Comparison of ENCODE assay signal across 8 cellular contexts in genomic region chr17:63827801-63828221, GRCh38.
DNase-seq lines count a peak whose midpoint lies in the region; ATAC-seq and TF ChIP-seq lines count a peak whose summit lies in the region.

No MANE protein-coding gene starts in this region.

- peak overlapping the region; percentile 90 to 99 (median 97) for H3K27ac ChIP-seq in BLaER1 treated with 17β-estradiol and CSF1 and Interleukin-3, amounts not matched to agents 10 nM and 100 nM
- peak overlapping the region; percentile 89 for H3K27ac ChIP-seq in duodenal mucosa (ENCODE audit: low read depth, low read length)

- H3K27me3 ChIP-seq in BLaER1 treated with 17β-estradiol and CSF1 and Interleukin-3, amounts not matched to agents 10 nM and 100 nM = no peaks in the 10 kb centered on the region
- H3K27me3 ChIP-seq in duodenal mucosa (ENCODE audit: control insufficient read depth in 1 of 2, insufficient read depth in 2 of 2, low read length in 2 of 2) = no peaks in the 10 kb centered on the region

- no peaks in the 10 kb centered on the region for H3K9me3 Mint-ChIP-seq in nephron progenitor cell

- peak overlapping the region; percentile 85 to 97 (median 94) for H3K9ac ChIP-seq in BLaER1 treated with 17β-estradiol and CSF1 and Interleukin-3, amounts not matched to agents 10 nM and 100 nM
- H3K9ac ChIP-seq in duodenal mucosa (ENCODE audit: low read depth in 1 of 2, low read length in 2 of 2) = peak overlapping the region; percentile 76

- TF ChIP-seq POLR2A in NB4 (IDR thresholded peaks at IDR 0.05; ENCODE audit: extremely low read depth, insufficient read length) = no peak

- peaks cover 55% of the 10 kb centered on the region for H3K36me3 Mint-ChIP-seq in nephron progenitor cell (ENCODE audit: low read depth)

- H3K36me3 ChIP-seq in BLaER1 treated with 17β-estradiol and CSF1 and Interleukin-3, amounts not matched to agents 10 nM and 100 nM = peaks cover 71 to 81% (median 77%) of the 10 kb centered on the region in 11 experiments
- H3K36me3 ChIP-seq in duodenal mucosa (ENCODE audit: control insufficient read depth in 1 of 2, insufficient read depth in 2 of 2, low read length in 2 of 2) = peaks cover 62 to 70% of the 10 kb centered on the region in 2 donors

- H4K20me1 ChIP-seq in BLaER1 treated with 17β-estradiol and CSF1 and Interleukin-3, amounts not matched to agents 10 nM and 100 nM = peaks cover 0 to 89% (median 50%) of the 10 kb centered on the region in 11 experiments; a peak in 15 of 22 replicates

- peaks cover 47 to 82% (median 74%) of the 10 kb centered on the region in 10 experiments for H3K4me1 ChIP-seq in BLaER1 treated with 17β-estradiol and CSF1 and Interleukin-3, amounts not matched to agents 10 nM and 100 nM
- H3K4me1 ChIP-seq in duodenal mucosa (ENCODE audit: control insufficient read depth in 1 of 2, insufficient read depth in 2 of 2, low read length in 2 of 2) = peaks cover 22 to 25% of the 10 kb centered on the region in 2 donors

- H3K4me3 ChIP-seq in BLaER1 treated with 17β-estradiol and CSF1 and Interleukin-3, amounts not matched to agents 10 nM and 100 nM = peak overlapping the region; percentile 66 to 93 (median 82)
- peak overlapping the region; percentile 98 for H3K4me3 ChIP-seq in NB4 (ENCODE audit: low read depth, low read length)
- H3K4me3 ChIP-seq in duodenal mucosa (ENCODE audit: low read depth in 1 of 2, low read length in 2 of 2) = peak overlapping the region; percentile 83 to 99

- no peaks in the 10 kb centered on the region for H3K9me3 ChIP-seq in BLaER1 treated with 17β-estradiol and CSF1 and Interleukin-3, amounts not matched to agents 10 nM and 100 nM (replicated peaks in 1 of 11)
- no peaks in the 10 kb centered on the region for H3K9me3 ChIP-seq in duodenal mucosa (ENCODE audit: control insufficient read depth in 1 of 2, low read length in 2 of 2)

- H3K27me3 Mint-ChIP-seq in nephron progenitor cell (ENCODE audit: low read depth, poor library complexity) = peaks cover 5% of the 10 kb centered on the region

- ATAC-seq in GM21825 (IDR thresholded peaks at IDR 0.05; ENCODE audit: unreplicated experiment) (no peak), GM18520 (IDR thresholded peaks at IDR 0.05; ENCODE audit: unreplicated experiment) (no peak)

- peak overlapping the region; percentile 99 for H3K4me3 Mint-ChIP-seq in nephron progenitor cell

- no peak for DNase-seq in NB4 (ENCODE audit: low read depth)
- DNase-seq in nephron progenitor cell = no peak
- DNase-seq in GM10266 (ENCODE audit: extremely low spot score) = no peak
- DNase-seq in inferior parietal cortex (ENCODE audit: extremely low spot score) = no peak

- peak overlapping the region; percentile 100 for H3K27ac Mint-ChIP-seq in nephron progenitor cell

- H3K4me1 Mint-ChIP-seq in nephron progenitor cell = peaks cover 49% of the 10 kb centered on the region

- peak overlapping the region; percentile 80 to 96 (median 92) for H3K4me2 ChIP-seq in BLaER1 treated with 17β-estradiol and CSF1 and Interleukin-3, amounts not matched to agents 10 nM and 100 nM

- no peak for TF ChIP-seq CTCF in NB4 (IDR thresholded peaks at IDR 0.05; ENCODE audit: low read depth, low read length)
- peak; percentile 3 for TF ChIP-seq CTCF in nephron progenitor cell (IDR thresholded peaks at IDR 0.05)
- no peak for TF ChIP-seq CTCF in GM10266 (IDR thresholded peaks at IDR 0.05; ENCODE audit: control insufficient read depth, insufficient read depth, low read depth, missing control alignments)
